In the genomic region with DNA sequence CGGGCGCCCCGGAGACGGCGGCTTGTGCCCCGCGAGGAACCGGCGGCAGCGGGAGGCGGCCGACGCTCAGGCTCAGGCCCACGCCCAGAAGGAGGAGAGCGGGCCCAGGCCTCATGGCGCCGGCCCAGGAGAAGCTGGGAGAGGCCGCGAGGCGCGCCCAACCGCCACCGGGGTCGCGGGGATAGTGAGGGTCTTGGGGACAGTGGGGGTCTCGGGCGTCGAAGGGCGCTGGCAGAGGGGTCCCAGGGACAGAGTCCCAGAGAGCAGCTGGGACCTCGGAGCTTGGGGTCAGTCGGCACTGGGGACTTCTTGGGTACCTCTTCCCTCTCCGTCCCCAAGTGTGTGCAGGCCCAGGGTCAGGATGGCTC, we compare ENCODE assay signal across 11 cellular contexts. TPM values are rescaled to one million over a fixed set of nuclear protein-coding genes. Genes with fewer than 3 reads are reported as not detected.
A peak's percentile ranks its signal among the peaks of the same experiment; 100 is the strongest.
DNase-seq lines count a peak whose midpoint lies in the region; ATAC-seq and TF ChIP-seq lines count a peak whose summit lies in the region.
"Had no signal": no experiment of that assay in that cellular context is flagged by ENCODE, and none has a peak within 500 bp of the region (broad histone marks: within the 10 kb centered on the region; RNA-seq: fewer than 3 reads in every experiment).

A gene with protein sequence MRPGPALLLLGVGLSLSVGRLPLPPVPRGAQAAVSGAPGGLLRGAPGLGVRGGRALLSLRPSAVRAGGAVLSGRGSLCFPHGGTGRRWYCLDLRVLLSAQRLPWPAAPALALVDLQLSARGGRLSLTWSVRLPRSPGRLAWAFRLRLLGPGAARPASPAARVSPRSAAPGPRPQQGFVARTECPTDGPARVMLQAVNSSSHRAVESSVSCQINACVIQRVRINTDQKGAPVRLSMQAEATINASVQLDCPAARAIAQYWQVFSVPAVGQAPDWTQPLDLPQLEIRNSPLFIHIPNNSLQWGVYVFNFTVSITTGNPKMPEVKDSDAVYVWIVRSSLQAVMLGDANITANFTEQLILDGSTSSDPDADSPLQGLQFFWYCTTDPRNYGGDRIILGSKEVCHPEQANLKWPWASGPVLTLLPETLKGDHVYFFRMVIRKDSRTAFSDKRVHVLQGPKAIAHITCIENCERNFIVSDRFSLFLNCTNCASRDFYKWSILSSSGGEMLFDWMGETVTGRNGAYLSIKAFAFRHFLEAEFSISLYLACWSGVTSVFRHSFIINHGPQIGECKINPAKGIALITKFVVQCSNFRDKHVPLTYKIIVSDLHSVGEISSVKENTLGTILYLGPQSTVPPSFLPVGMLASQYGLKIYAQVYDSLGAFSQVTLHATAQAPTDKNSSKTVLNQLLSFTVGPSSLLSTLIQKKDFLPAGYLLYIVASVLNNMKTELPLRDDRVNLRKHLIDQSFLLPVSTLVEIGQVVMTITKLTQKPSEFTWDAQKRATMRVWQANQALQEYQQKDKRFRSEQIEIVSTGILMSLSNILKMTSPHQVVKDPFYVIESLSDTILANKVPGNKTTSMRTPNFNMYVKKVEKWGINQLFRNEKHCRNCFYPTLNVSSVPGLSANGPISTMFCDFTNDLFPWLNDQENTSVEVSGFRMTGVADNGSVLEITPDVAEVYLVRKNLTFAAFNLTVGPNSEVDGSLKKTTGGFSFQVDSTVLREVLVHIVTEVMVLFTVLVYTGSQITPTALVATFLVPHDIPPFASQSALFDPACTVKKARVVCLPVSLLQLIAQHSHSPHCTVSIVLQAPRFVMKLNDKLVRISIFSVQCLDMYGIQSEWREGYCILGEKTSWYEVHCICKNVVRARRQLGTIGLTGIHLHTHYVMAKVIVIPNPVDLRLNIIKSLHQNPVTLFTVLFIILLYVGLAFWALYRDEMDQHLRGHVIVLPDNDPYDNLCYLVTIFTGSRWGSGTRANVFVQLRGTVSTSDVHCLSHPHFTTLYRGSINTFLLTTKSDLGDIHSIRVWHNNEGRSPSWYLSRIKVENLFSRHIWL (N-terminal part only) (minus strand): TSS at position 136 of the 368 bp plus-strand sequence. CDS start 21 bp downstream, at position 115.

- peak within 1 kb of the TSS; percentile 24 for H3K9ac ChIP-seq in mucosa of stomach (ENCODE audit: low read length)

- H3K4me1 Mint-ChIP-seq in stimulated activated naive CD8-positive, alpha-beta T cell treated with anti-CD3 and anti-CD28 coated beads, Interleukin-15, amount 100 ng/mL, for 72 hours: peaks cover 22% of the 10 kb centered on the region

- no peak for TF ChIP-seq CTCF in Peyer's patch (IDR thresholded peaks at IDR 0.05)
- TF ChIP-seq CTCF in coronary artery (IDR thresholded peaks at IDR 0.05): no peak

- no peak for DNase-seq in Peyer's patch
- DNase-seq in coronary artery (ENCODE audit: low spot score): no peak
- DNase-seq in stimulated activated naive CD8-positive, alpha-beta T cell treated with anti-CD3 and anti-CD28 coated beads, Interleukin-15, amount 100 ng/mL, for 72 hours: no peak
- DNase-seq in NCI-H510A treated with DMSO at 0.1 percent for 48 hours (lab: John Stamatoyannopoulos, UW): no peak
- no peak for DNase-seq in globus pallidus (ENCODE audit: low spot score)
- DNase-seq in LoVo (ENCODE audit: low spot score): no peak
- DNase-seq: cerebellar nuclear complex, DMS 273 treated with DMSO at 0.1 percent for 48 hours had no signal

- H3K4me3 ChIP-seq in Peyer's patch: peak within 1 kb of the TSS in 3 of 4 donors; percentile 24 to 46 (median 43)
- H3K4me3 ChIP-seq in coronary artery: peak within 1 kb of the TSS; percentile 70
- no peak within 1 kb of the TSS for H3K4me3 ChIP-seq in mucosa of stomach (ENCODE audit: low read length)

- no peaks in the 10 kb centered on the region for H3K27me3 ChIP-seq in Peyer's patch
- no peaks in the 10 kb centered on the region for H3K27me3 ChIP-seq in mucosa of stomach (ENCODE audit: control insufficient read depth, insufficient read depth, low read length)

- peak within 1 kb of the TSS; percentile 49 to 69 for H3K4me3 Mint-ChIP-seq in stimulated activated naive CD8-positive, alpha-beta T cell treated with anti-CD3 and anti-CD28 coated beads, Interleukin-15, amount 100 ng/mL, for 72 hours

- peaks cover 10 to 14% of the 10 kb centered on the region in 2 donors for H3K9me3 Mint-ChIP-seq in stimulated activated naive CD8-positive, alpha-beta T cell treated with anti-CD3 and anti-CD28 coated beads, Interleukin-15, amount 100 ng/mL, for 72 hours
- H3K9me3 Mint-ChIP-seq: IgD-negative memory B cell had no signal

- H3K27ac Mint-ChIP-seq in stimulated activated naive CD8-positive, alpha-beta T cell treated with anti-CD3 and anti-CD28 coated beads, Interleukin-15, amount 100 ng/mL, for 72 hours: no peak within 1 kb of the TSS

- no peak for ATAC-seq in stimulated activated naive CD8-positive, alpha-beta T cell treated with anti-CD3 and anti-CD28 coated beads, Interleukin-15, amount 100 ng/mL, for 72 hours
- no peak for ATAC-seq in HG03045 (IDR thresholded peaks at IDR 0.05; ENCODE audit: unreplicated experiment)

- H3K27ac ChIP-seq in Peyer's patch (peak within 1 kb of the TSS in 3 of 4 donors; percentile 15 to 75 (median 47)), coronary artery (no peak within 1 kb of the TSS)

- no peak for TF ChIP-seq POLR2A in Peyer's patch (IDR thresholded peaks at IDR 0.05)

- H3K9me3 ChIP-seq in Peyer's patch (no peaks in the 10 kb centered on the region), mucosa of stomach (ENCODE audit: control insufficient read depth, low read length) (no peaks in the 10 kb centered on the region)

- H3K27me3 Mint-ChIP-seq in stimulated activated naive CD8-positive, alpha-beta T cell treated with anti-CD3 and anti-CD28 coated beads, Interleukin-15, amount 100 ng/mL, for 72 hours: peaks cover 91% of the 10 kb centered on the region

- no peaks in the 10 kb centered on the region for H3K36me3 ChIP-seq in Peyer's patch
- H3K36me3 ChIP-seq in mucosa of stomach (ENCODE audit: control insufficient read depth, insufficient read depth, low read length): no peaks in the 10 kb centered on the region

- H3K4me1 ChIP-seq in Peyer's patch (peaks cover 0 to 21% (median 2%) of the 10 kb centered on the region in 4 donors), mucosa of stomach (ENCODE audit: control insufficient read depth, insufficient read depth, low read length) (peaks cover 10% of the 10 kb centered on the region)

RNA-seq across cellular contexts. Expression of the gene that starts here (rescaled TPM):
- total RNA-seq in Peyer's patch: 1 to 10 TPM in 1 of 4 donors, under 1 TPM in 2, not detected in 1; 0.13 to 1.3 (median 0.35) TPM

Comparison
In these comparisons a context has a peak if more than half of its experiments do, and no peak if none do; other contexts are left out.
1. H3K27ac ChIP-seq: peak in Peyer's patch (3 of 4); none in coronary artery (0 of 2).